ENCODE assay signal across 34 cellular contexts in the genomic region with DNA sequence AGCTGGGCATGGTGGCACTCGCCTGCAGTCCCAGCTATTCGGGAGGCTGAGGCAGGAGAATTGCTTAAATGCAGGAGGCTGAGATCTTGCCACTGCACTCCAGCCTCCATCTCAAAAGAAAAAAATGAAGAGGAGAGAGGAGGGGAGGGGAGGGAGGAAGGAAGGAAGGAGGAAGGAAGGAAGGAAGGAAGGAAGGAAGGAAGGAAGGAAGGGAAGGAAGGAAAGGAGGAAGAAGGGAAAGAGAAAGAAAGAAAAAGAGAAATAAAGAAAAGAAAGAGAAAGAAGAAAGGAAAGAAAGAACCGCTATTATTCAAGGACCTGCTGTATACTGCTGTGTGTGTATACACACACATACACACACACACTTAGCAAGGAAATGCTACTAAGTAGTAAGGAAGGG.
"Had no signal": no experiment of that assay in that cellular context is flagged by ENCODE, and none has a peak within 500 bp of the region (broad histone marks: within the 10 kb centered on the region; RNA-seq: fewer than 3 reads in every experiment).

No MANE protein-coding gene starts in this region.

- H3K36me3 ChIP-seq: MG63 had no signal

- H3K4me2 ChIP-seq: KMS-11 had no signal

- DNase-seq: Kasumi-1, MG63, MM.1S, MV-4-11, NCI-H1048, NCI-H1092, NCI-H1092 treated with DMSO at 0.1 percent for 48 hours, NCI-H1105, NCI-H1105 treated with DMSO at 0.1 percent for 48 hours, NCI-H1417, NCI-H1417 treated with DMSO at 0.1 percent for 48 hours, NCI-H1436, NCI-H1436 treated with DMSO at 0.1 percent for 48 hours, NCI-H146, NCI-H1694, NCI-H1694 treated with DMSO at 0.1 percent for 48 hours, NCI-H187, NCI-H187 treated with DMSO at 0.1 percent for 48 hours, NCI-H1930, NCI-H2029, NCI-H2029 treated with DMSO at 0.1 percent for 48 hours, NCI-H2081, NCI-H2081 treated with DMSO at 0.1 percent for 48 hours, NCI-H2107, NCI-H2171, NCI-H2171 treated with DMSO at 0.1 percent for 48 hours, NCI-H2227 treated with DMSO at 0.1 percent for 48 hours, NCI-H226, NCI-H345, NCI-H446, NCI-H446 treated with DMSO at 0.1 percent for 48 hours, NCI-H510A, NCI-H510A treated with DMSO at 0.1 percent for 48 hours had no signal

- H3K4me3 ChIP-seq: MG63 had no signal

- H3K9ac ChIP-seq: KMS-11 had no signal

- H3K27ac ChIP-seq: KMS-11 had no signal

- H3K27me3 ChIP-seq: MG63 had no signal

- H3K9me3 ChIP-seq: MG63 had no signal
